Comparison of ENCODE assay signal across 28 cellular contexts in genomic region chr5:174134545-174134944, GRCh38.
"Had no signal": no experiment of that assay in that cellular context is flagged by ENCODE, and none has a peak within 500 bp of the region (broad histone marks: within the 10 kb centered on the region; RNA-seq: fewer than 3 reads in every experiment).

No MANE protein-coding gene starts in this region.

- H3K27ac ChIP-seq: left lung, lower lobe of right lung, pancreas, prostate gland, sigmoid colon, spleen, suprapubic skin, thoracic aorta, tibial artery, upper lobe of right lung, uterus had no signal

- H3K27me3 ChIP-seq: left lung, pancreas, sigmoid colon, suprapubic skin, tibial artery, upper lobe of right lung, uterus had no signal

- H3K9me3 ChIP-seq: lower lobe of right lung, pancreas, prostate gland, sigmoid colon, suprapubic skin, thoracic aorta, upper lobe of right lung, uterus had no signal

- H3K36me3 ChIP-seq: left lung, lower lobe of right lung, pancreas, prostate gland, sigmoid colon, spleen, suprapubic skin, thoracic aorta, tibial artery, upper lobe of right lung, uterus had no signal

- FAIRE-seq: islet of Langerhans, kidney, pancreas, small intestine had no signal

- H3K4me3 ChIP-seq: left lung, lower lobe of right lung, pancreas, prostate gland, sigmoid colon, spleen, suprapubic skin, thoracic aorta, tibial artery, upper lobe of right lung, uterus had no signal

- H3K4me1 ChIP-seq: left lung, lower lobe of right lung, pancreas, prostate gland, sigmoid colon, spleen, suprapubic skin, tibial artery, upper lobe of right lung, uterus had no signal

- DNase-seq: hypothalamus; immature natural killer cell; kidney; left colon; left lung; lower lobe of right lung; mammary epithelial cell; mesenchymal stem cell; naive thymus-derived CD8-positive, alpha-beta T cell; nucleus accumbens; pancreas; posterior cingulate gyrus; retina; right cardiac atrium; sigmoid colon; small intestine; spleen; stimulated activated CD4-positive, alpha-beta T cell treated with anti-CD3 and anti-CD28 coated beads, Interleukin-4, amount 100 ng/mL, for 24 hours; stimulated activated naive CD4-positive, alpha-beta T cell; tibial artery; trophoblast cell; upper lobe of right lung; uterus had no signal

- ATAC-seq: left colon; left lung; lower lobe of right lung; naive thymus-derived CD8-positive, alpha-beta T cell; pancreas; right cardiac atrium; stimulated activated effector memory CD8-positive, alpha-beta T cell treated with anti-CD3 and anti-CD28 coated beads, Interleukin-12 subunit alpha, Interleukin-12 subunit beta, amount 100 ng/mL, for 72 hours; upper lobe of right lung had no signal
